25 cellular contexts compared by ENCODE assay signal in the genomic region with DNA sequence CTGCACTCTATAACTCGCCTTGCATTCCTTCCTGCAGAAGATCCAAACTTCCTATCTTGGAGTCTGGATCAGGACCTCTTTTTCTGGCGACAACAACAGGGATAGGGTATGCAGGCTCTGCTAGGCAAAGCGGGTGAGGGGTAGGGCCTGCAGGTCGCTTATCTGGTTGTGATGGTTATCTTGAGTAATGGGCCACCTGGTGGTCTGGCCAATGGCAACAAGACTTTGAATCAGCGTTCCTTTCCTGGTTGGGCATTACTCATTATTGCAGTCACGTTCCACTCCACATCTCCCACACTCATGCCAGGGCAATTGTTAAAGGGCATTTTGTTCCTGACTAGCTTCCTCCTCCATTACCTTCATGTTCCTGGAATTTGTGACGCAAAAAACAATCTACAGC. TPM values are rescaled to one million over a fixed set of nuclear protein-coding genes. Genes with fewer than 3 reads are reported as not detected.
DNase-seq lines count a peak whose midpoint lies in the region; ATAC-seq and TF ChIP-seq lines count a peak whose summit lies in the region.
"Had no signal": no experiment of that assay in that cellular context is flagged by ENCODE, and none has a peak within 500 bp of the region (broad histone marks: within the 10 kb centered on the region; RNA-seq: fewer than 3 reads in every experiment).

No MANE protein-coding gene starts in this region.

- H3K9me3 Mint-ChIP-seq in neural progenitor cell = peaks cover 2% of the 10 kb centered on the region
- peaks cover 12% of the 10 kb centered on the region for H3K9me3 Mint-ChIP-seq in activated T-helper 2 cell treated with anti-CD3 and anti-CD28 coated beads, Interferon-gamma antibody, Interleukin-2, Interleukin-4, amounts not matched to agents 10 μg/mL and 5 μg/mL and 100 μg/mL, durations not matched to agents 14 hours and 24 hours and 36 hours
- H3K9me3 Mint-ChIP-seq: activated B cell treated with CpG ODN at 0.5 μM for 24 hours had no signal

- H3K4me2 ChIP-seq in neural progenitor cell = no peak overlapping the region

- H2AFZ ChIP-seq in neural progenitor cell (replicated peaks) = peak overlapping the region; percentile 96

- peak; percentile 3 for DNase-seq in NCI-H146 (lab: John Stamatoyannopoulos, UW)
- DNase-seq in NCI-H146 treated with DMSO at 0.1 percent for 48 hours (lab: John Stamatoyannopoulos, UW; ENCODE audit: unreplicated experiment) = no peak
- DNase-seq in WERI-Rb-1 = peak; percentile 7
- DNase-seq in iPS DF 19.7 (ENCODE audit: low read depth, low spot score) = peak; percentile 57
- DNase-seq in neural progenitor cell (ENCODE audit: low spot score) = peak; percentile 57
- no peak for DNase-seq in activated T-helper 2 cell treated with anti-CD3 and anti-CD28 coated beads, Interferon-gamma antibody, Interleukin-2, Interleukin-4, amounts not matched to agents 10 μg/mL and 5 μg/mL and 100 μg/mL, durations not matched to agents 14 hours and 24 hours and 36 hours (ENCODE audit: low spot score)
- DNase-seq in amygdala (lab: John Stamatoyannopoulos, UW) = no peak
- DNase-seq: activated B cell treated with CpG ODN at 0.5 μM for 24 hours; activated CD4-positive, alpha-beta T cell treated with anti-CD3 and anti-CD28 coated beads, Interleukin-2, amount 50 U/mL, for 48 hours; activated T-cell treated with anti-CD3 and anti-CD28 coated beads for 4 hours; AML-193; caudate nucleus; NCI-H1105; NCI-H2081 treated with DMSO at 0.1 percent for 48 hours; NCI-H446 treated with DMSO at 0.1 percent for 48 hours; occipital lobe; spleen; stimulated activated CD4-positive, alpha-beta T cell treated with anti-CD3 and anti-CD28 coated beads, Interleukin-4, amount 100 ng/mL, for 1 hour; stimulated activated naive CD4-positive, alpha-beta T cell had no signal

- peaks cover 3% of the 10 kb centered on the region for H3K4me1 ChIP-seq in neural progenitor cell

- no peak overlapping the region for H3K9ac ChIP-seq in neural progenitor cell

- H3K36me3 Mint-ChIP-seq in neural progenitor cell = no peaks in the 10 kb centered on the region
- H3K36me3 Mint-ChIP-seq in activated T-helper 2 cell treated with anti-CD3 and anti-CD28 coated beads, Interferon-gamma antibody, Interleukin-2, Interleukin-4, amounts not matched to agents 10 μg/mL and 5 μg/mL and 100 μg/mL, durations not matched to agents 14 hours and 24 hours and 36 hours (ENCODE audit: low read depth) = no peaks in the 10 kb centered on the region
- H3K36me3 Mint-ChIP-seq: IgD-negative memory B cell had no signal

- TF ChIP-seq CTCF in WERI-Rb-1 (IDR thresholded peaks at IDR 0.05; ENCODE audit: low read depth, low read length) = no peak
- TF ChIP-seq CTCF in neural progenitor cell (IDR thresholded peaks at IDR 0.05) = peak; percentile 39

- H3K27ac ChIP-seq in WERI-Rb-1 (no peak overlapping the region), neural progenitor cell (no peak overlapping the region)
- H3K27ac ChIP-seq: 22Rv1, HL-60, RWPE1, spleen had no signal

- H3K4me3 ChIP-seq in WERI-Rb-1 (ENCODE audit: low read depth, low read length) (no peak overlapping the region), neural progenitor cell (no peak overlapping the region)
- H3K4me3 ChIP-seq: spleen had no signal

- H3K79me2 ChIP-seq in neural progenitor cell (ENCODE audit: low read depth) = no peaks in the 10 kb centered on the region

- H3K27ac Mint-ChIP-seq in neural progenitor cell = no peak overlapping the region
- H3K27ac Mint-ChIP-seq in activated T-helper 2 cell treated with anti-CD3 and anti-CD28 coated beads, Interferon-gamma antibody, Interleukin-2, Interleukin-4, amounts not matched to agents 10 μg/mL and 5 μg/mL and 100 μg/mL, durations not matched to agents 14 hours and 24 hours and 36 hours = no peak overlapping the region
- H3K27ac Mint-ChIP-seq: activated B cell treated with CpG ODN at 0.5 μM for 24 hours; IgD-negative memory B cell; T-helper 2 cell treated with Interferon-gamma antibody and Interleukin-4, amounts not matched to agents 5 μg/mL and 100 μg/mL, for 36 hours had no signal

- no peak overlapping the region for H3K4me3 Mint-ChIP-seq in neural progenitor cell
- H3K4me3 Mint-ChIP-seq in activated T-helper 2 cell treated with anti-CD3 and anti-CD28 coated beads, Interferon-gamma antibody, Interleukin-2, Interleukin-4, amounts not matched to agents 10 μg/mL and 5 μg/mL and 100 μg/mL, durations not matched to agents 14 hours and 24 hours and 36 hours (ENCODE audit: low read depth) = no peak overlapping the region
- H3K4me3 Mint-ChIP-seq: activated B cell treated with CpG ODN at 0.5 μM for 24 hours; IgD-negative memory B cell; T-helper 2 cell treated with Interferon-gamma antibody and Interleukin-4, amounts not matched to agents 5 μg/mL and 100 μg/mL, for 36 hours had no signal

- H3K4me1 Mint-ChIP-seq in neural progenitor cell = no peaks in the 10 kb centered on the region
- no peaks in the 10 kb centered on the region for H3K4me1 Mint-ChIP-seq in activated T-helper 2 cell treated with anti-CD3 and anti-CD28 coated beads, Interferon-gamma antibody, Interleukin-2, Interleukin-4, amounts not matched to agents 10 μg/mL and 5 μg/mL and 100 μg/mL, durations not matched to agents 14 hours and 24 hours and 36 hours (ENCODE audit: low read depth)
- H3K4me1 Mint-ChIP-seq: activated B cell treated with CpG ODN at 0.5 μM for 24 hours had no signal

- ATAC-seq in HG03095 (IDR thresholded peaks at IDR 0.05; ENCODE audit: unreplicated experiment) = no peak

- H3K9me3 ChIP-seq in WERI-Rb-1 (ENCODE audit: severe bottlenecking) (no peaks in the 10 kb centered on the region), neural progenitor cell (ENCODE audit: low read depth) (no peaks in the 10 kb centered on the region)
- H3K9me3 ChIP-seq: spleen had no signal

- intact Hi-C loops in activated T-helper 2 cell treated with anti-CD3 and anti-CD28 coated beads, Interferon-gamma antibody, Interleukin-2, Interleukin-4, amounts not matched to agents 10 μg/mL and 5 μg/mL and 100 μg/mL, durations not matched to agents 14 hours and 24 hours and 36 hours (cut with micrococcal nuclease) = no loop called here

- no peaks in the 10 kb centered on the region for H4K20me1 ChIP-seq in neural progenitor cell (ENCODE audit: low read depth)

- H3K27me3 Mint-ChIP-seq in neural progenitor cell (ENCODE audit: insufficient read depth, low read depth) = peaks cover 2% of the 10 kb centered on the region
- H3K27me3 Mint-ChIP-seq in activated T-helper 2 cell treated with anti-CD3 and anti-CD28 coated beads, Interferon-gamma antibody, Interleukin-2, Interleukin-4, amounts not matched to agents 10 μg/mL and 5 μg/mL and 100 μg/mL, durations not matched to agents 14 hours and 24 hours and 36 hours (ENCODE audit: low read depth) = no peaks in the 10 kb centered on the region
- H3K27me3 Mint-ChIP-seq: activated B cell treated with CpG ODN at 0.5 μM for 24 hours, IgD-negative memory B cell had no signal

- no peaks in the 10 kb centered on the region for H3K36me3 ChIP-seq in WERI-Rb-1
- H3K36me3 ChIP-seq in neural progenitor cell = no peaks in the 10 kb centered on the region
- H3K36me3 ChIP-seq: spleen had no signal

- H3K27me3 ChIP-seq in WERI-Rb-1 (ENCODE audit: insufficient read depth, low read depth, severe bottlenecking) = no peaks in the 10 kb centered on the region
- H3K27me3 ChIP-seq in neural progenitor cell = no peaks in the 10 kb centered on the region
- H3K27me3 ChIP-seq: spleen had no signal

- no peaks in the 10 kb centered on the region for H3F3A ChIP-seq in neural progenitor cell (ENCODE audit: low read depth)

RNA-seq across cellular contexts. Expression of gene PLXDC2, which starts 48.4 kb away (rescaled TPM):
- 30.1 and 44.2 TPM in 2 replicates for total RNA-seq in neural progenitor cell (ENCODE audit: low replicate concordance)
- total RNA-seq in activated T-helper 2 cell treated with anti-CD3 and anti-CD28 coated beads, Interferon-gamma antibody, Interleukin-2, Interleukin-4, amounts not matched to agents 10 μg/mL and 5 μg/mL and 100 μg/mL, durations not matched to agents 14 hours and 24 hours and 36 hours = not detected in 2 replicates

Comparison
In these comparisons a context has a peak if more than half of its experiments do, and no peak if none do; other contexts are left out.
1. DNase-seq: peak in NCI-H146 (single experiment), WERI-Rb-1 (single experiment), iPS DF 19.7 (single experiment) and neural progenitor cell (single experiment); none in NCI-H146 treated with DMSO at 0.1 percent for 48 hours (single experiment), activated T-helper 2 cell treated with anti-CD3 and anti-CD28 coated beads, Interferon-gamma antibody, Interleukin-2, Interleukin-4, amounts not matched to agents 10 μg/mL and 5 μg/mL and 100 μg/mL, durations not matched to agents 14 hours and 24 hours and 36 hours (single experiment) and amygdala (0 of 56).
2. RNA of gene PLXDC2, which starts 48.4 kb away (total RNA-seq): 30.1 to 44.2 TPM in neural progenitor cell; not detected in activated T-helper 2 cell treated with anti-CD3 and anti-CD28 coated beads, Interferon-gamma antibody, Interleukin-2, Interleukin-4, amounts not matched to agents 10 μg/mL and 5 μg/mL and 100 μg/mL, durations not matched to agents 14 hours and 24 hours and 36 hours; every median in the first group is over 10 times any median in the second.